In genomic region chr20:6055161-6055783, GRCh38 we compare ENCODE assay signal across 23 cellular contexts. TPM values are rescaled to one million over a fixed set of nuclear protein-coding genes. Genes with fewer than 3 reads are reported as not detected.
A peak's percentile ranks its signal among the peaks of the same experiment; 100 is the strongest.
DNase-seq lines count a peak whose midpoint lies in the region; ATAC-seq, FAIRE-seq and TF ChIP-seq lines count a peak whose summit lies in the region.
"Had no signal": no experiment of that assay in that cellular context is flagged by ENCODE, and none has a peak within 500 bp of the region (broad histone marks: within the 10 kb centered on the region; RNA-seq: fewer than 3 reads in every experiment).

No MANE protein-coding gene starts in this region.

- H3K27me3 ChIP-seq in DND-41 (ENCODE audit: insufficient read depth, low read length, poor library complexity) (no peaks in the 10 kb centered on the region), K562 (ENCODE audit: control insufficient read depth in 2 of 2, insufficient read depth in 2 of 2, low read length in 2 of 2) (no peaks in the 10 kb centered on the region)
- H3K27me3 ChIP-seq: body of pancreas had no signal

- WGBS in K562 (ENCODE audit: insufficient coverage, low coverage, missing lambda C conversion rate), result 39% methylated on average over 9 of the region's 10 CpGs
- 45 to 50% methylated on average over 5 to 6 of the region's 10 CpGs for WGBS in mesodermal cell (ENCODE audit: insufficient coverage in 2 of 2), 2 experiments

- POLR2A ChIA-PET in K562 (lab: Yijun Ruan, JAX), result no interaction called here

- TF ChIP-seq EP300 in K562 (IDR thresholded peaks at IDR 0.05; ENCODE audit: low read length), result no peak; the same call in 1 of the 2 replicates

- TF ChIP-seq RAD21 in K562 (CRISPR knock-in tag; conservative IDR thresholded peaks at IDR 0.05 in 1 of 2, IDR thresholded peaks at IDR 0.05 in 1 of 2), result no peak; a peak in 1 of 4 replicates

- DNase-seq in DND-41 (no peak), NCI-H226 (peak; percentile 70), K562 (ENCODE audit: extremely low read depth in 1 of 4, low spot score in 3 of 4) (peak; percentile 17 to 56 (median 27)), T-helper 9 cell (no peak), NCI-H2171 (lab: John Stamatoyannopoulos, UW) (no peak), MV-4-11 (lab: John Stamatoyannopoulos, UW) (no peak), NCI-H82 treated with DMSO at 0.1 percent for 48 hours (lab: John Stamatoyannopoulos, UW; ENCODE audit: unreplicated experiment) (no peak)
- DNase-seq: activated CD8-positive, alpha-beta memory T cell treated with anti-CD3 and anti-CD28 coated beads, Interleukin-2, amount 10 ng/mL, durations not matched to agents 7 days and 5 days; activated naive CD8-positive, alpha-beta T cell treated with anti-CD3 and anti-CD28 coated beads for 36 hours; body of pancreas; CD4-positive, CD25-positive, alpha-beta regulatory T cell; GOT3; left cardiac atrium; mucosa of descending colon; NCI-H1436; NCI-H526 treated with DMSO at 0.1 percent for 48 hours; stimulated activated naive CD4-positive, alpha-beta T cell; tibial artery had no signal

- H4K20me1 ChIP-seq in DND-41 (ENCODE audit: insufficient read depth, low read length), result no peaks in the 10 kb centered on the region; the same call in 1 of the 2 replicates
- no peaks in the 10 kb centered on the region for H4K20me1 ChIP-seq in K562 (replicated peaks; ENCODE audit: control insufficient read depth, insufficient read depth, low read length)

- no peaks in the 10 kb centered on the region for H3K9me1 ChIP-seq in K562 (ENCODE audit: control insufficient read depth, insufficient read depth, low read length)

- CTCF ChIA-PET in K562 (lab: Yijun Ruan, JAX; ENCODE audit: low intra/inter-chr PET ratio), result no interaction called here

- in situ Hi-C loops in K562 (cut with MboI), result no loop called here

- H3K9ac ChIP-seq in DND-41 (ENCODE audit: low read depth, low read length), result no peak overlapping the region
- 0 out of 4 replicates have a peak overlapping the region, but pooled peaks have one; percentile 17 to 56 for H3K9ac ChIP-seq in K562 (ENCODE audit: insufficient read depth in 1 of 2, low read depth in 2 of 2, low read length in 2 of 2)

- ATAC-seq in DND-41 (ENCODE audit: insufficient read depth, low read depth) (0 out of 3 replicates have a peak, but pooled peaks have one; percentile 40), K562 (peak; percentile 74)
- ATAC-seq: activated CD8-positive, alpha-beta memory T cell treated with anti-CD3 and anti-CD28 coated beads, Interleukin-2, amount 10 ng/mL, durations not matched to agents 7 days and 5 days; body of pancreas; mucosa of descending colon had no signal

- H3K79me2 ChIP-seq in DND-41 (ENCODE audit: insufficient read depth, low read length) (no peaks in the 10 kb centered on the region), K562 (ENCODE audit: control insufficient read depth, insufficient read depth, low read length) (no peaks in the 10 kb centered on the region)

- intact Hi-C loops in K562 (cut with micrococcal nuclease), result no loop called here

- H3K4me3 ChIP-seq in DND-41 (ENCODE audit: low read depth in 1 of 2, low read length in 2 of 2) (no peak overlapping the region), K562 (no peak overlapping the region), mesodermal cell (ENCODE audit: extremely low read depth, insufficient read depth, low read length, poor library complexity, severe bottlenecking) (no peak overlapping the region)
- H3K4me3 ChIP-seq: body of pancreas, coronary artery, mucosa of descending colon, tibial artery had no signal

- no peaks in the 10 kb centered on the region for H3K36me3 ChIP-seq in DND-41 (ENCODE audit: insufficient read depth, low read length)
- H3K36me3 ChIP-seq in K562 (ENCODE audit: control insufficient read depth, insufficient read depth, low read length), result no peaks in the 10 kb centered on the region
- H3K36me3 ChIP-seq in mesodermal cell (ENCODE audit: control insufficient read depth, insufficient read depth, low read length), result peaks cover 6% of the 10 kb centered on the region
- H3K36me3 ChIP-seq: neutrophil, tibial artery had no signal

- H2AFZ ChIP-seq in DND-41 (ENCODE audit: low read depth, low read length), result no peak overlapping the region
- H2AFZ ChIP-seq in K562 (ENCODE audit: low read depth, low read length), result peak overlapping the region; percentile 45; the same call in 1 of the 2 replicates

- H3K4me2 ChIP-seq in DND-41 (ENCODE audit: insufficient read depth, low read length) (no peak overlapping the region), K562 (ENCODE audit: insufficient read depth, low read length) (0 out of 2 replicates have a peak overlapping the region, but pooled peaks have one; percentile 43)

- TF ChIP-seq CTCF in DND-41 (IDR thresholded peaks at IDR 0.05; ENCODE audit: borderline replicate concordance, extremely low read depth, low read length, poor library complexity, severe bottlenecking) (no peak), K562 (IDR thresholded peaks at IDR 0.05 in 2 of 3, conservative IDR thresholded peaks at IDR 0.05 in 1 of 3; ENCODE audit: insufficient read depth in 2 of 3, low read depth in 1 of 3, low read length in 3 of 3) (no peak)

- H3K4me1 ChIP-seq in DND-41 (ENCODE audit: insufficient read depth, low read length) (no peaks in the 10 kb centered on the region), K562 (replicated peaks in 1 of 2; ENCODE audit: control insufficient read depth in 2 of 2, insufficient read depth in 2 of 2, low read length in 2 of 2) (peaks cover 7 to 18% of the 10 kb centered on the region in 2 experiments), mesodermal cell (ENCODE audit: control insufficient read depth, insufficient read depth, low read length, poor library complexity, severe bottlenecking) (peaks cover 46% of the 10 kb centered on the region)

- no peak for TF ChIP-seq POLR2A in K562 (conservative IDR thresholded peaks at IDR 0.05)

- BruUV-seq in K562 (replicated peaks; lab: Mats Ljungman, UMichigan), result TSS peak; percentile 76

- H3K27ac ChIP-seq in DND-41 (ENCODE audit: low read length) (no peak overlapping the region), K562 (ENCODE audit: extremely low read depth, low read depth, low read length) (no peak overlapping the region), mesodermal cell (ENCODE audit: low read depth, low read length, severe bottlenecking) (peak overlapping the region; percentile 96)
- H3K27ac ChIP-seq: coronary artery, neutrophil, tibial artery had no signal

- no peaks in the 10 kb centered on the region for H3K9me3 ChIP-seq in DND-41 (ENCODE audit: insufficient read depth, low read length, severe bottlenecking)
- no peaks in the 10 kb centered on the region for H3K9me3 ChIP-seq in K562 (replicated peaks; ENCODE audit: control insufficient read depth, insufficient read depth, low read depth, low read length)
- no peaks in the 10 kb centered on the region for H3K9me3 ChIP-seq in mesodermal cell (ENCODE audit: control insufficient read depth, low read length)
- H3K9me3 ChIP-seq: body of pancreas, mucosa of descending colon, neutrophil, tibial artery had no signal

- FAIRE-seq in K562 (lab: Jason Lieb, UNC), result peak; percentile 64
- FAIRE-seq: GM18507, HTR-8/SVneo had no signal

TF ChIP-seq in K562, 482 proteins besides CTCF, POLR2A, EP300 and RAD21 (continues in another document):
- TF ChIP-seq NCOA6 (IDR thresholded peaks at IDR 0.05) (no peak), HEY1 (CRISPR knock-in tag; IDR thresholded peaks at IDR 0.05; ENCODE audit: borderline replicate concordance) (no peak), NR2C2 (CRISPR knock-in tag; IDR thresholded peaks at IDR 0.05) (no peak), NR2C2 (tag; IDR thresholded peaks at IDR 0.05) (peak; percentile 48; the same call in 1 of the 2 replicates)

RNA-seq across cellular contexts. Expression of gene LRRN4, which starts 1.4 kb away (rescaled TPM):
- not detected in 2 replicates for total RNA-seq in K562 (2011; cell fraction: chromatin; rRNA removed; ENCODE audit: low replicate concordance)
- total RNA-seq in K562 (2011; cell fraction: nucleolus; rRNA removed), result not detected in 2 replicates
- not detected in 2 replicates for total RNA-seq in K562 (2011; cell fraction: nucleoplasm; rRNA removed)
- total RNA-seq in K562 (2014; rRNA removed) (not detected in 2 replicates), K562 (2014; rRNA removed; fragmentation: Illumina TruSeq; extraction: Trizol) (not detected in 2 replicates), K562 (2015; rRNA removed; fragmentation: Illumina TruSeq; extraction: Trizol) (not detected in 2 replicates), K562 (2021) (not detected in 2 replicates)
- polyA plus RNA-seq in K562 (2011; rRNA removed) (not detected in 2 replicates), K562 (2014; fragmentation: Illumina TruSeq; extraction: Trizol) (not detected in 2 replicates), K562 (2014; fragmentation: Nextera tagmentation; extraction: Ambion mirVana) (not detected), K562 (2014; rRNA removed) (not detected in 2 replicates)
- polyA plus RNA-seq in K562 (2011; cell fraction: cytosol; rRNA removed), result not detected in 2 replicates
- polyA plus RNA-seq in K562 (2011; cell fraction: nucleus; rRNA removed), result not detected in 2 replicates
- 0.04 TPM in 1 of 2 replicates, not detected in the other for polyA plus RNA-seq in K562 (2012)
- polyA minus RNA-seq in K562 (2011; rRNA and poly(A)+ RNA removed), result not detected in 2 replicates
- polyA minus RNA-seq in K562 (2011; cell fraction: cytosol; rRNA and poly(A)+ RNA removed), result not detected in 2 replicates
- not detected in 2 replicates for polyA minus RNA-seq in K562 (2011; cell fraction: nucleus; rRNA and poly(A)+ RNA removed)
- 34.4 TPM for polyA plus RNA-seq in mesodermal cell (2013, experiment 1 of 2)
- polyA plus RNA-seq in mesodermal cell (2013, experiment 2 of 2), result 33.8 TPM
- total RNA-seq: activated CD8-positive, alpha-beta memory T cell treated with anti-CD3 and anti-CD28 coated beads, Interleukin-2, amount 10 ng/mL, durations not matched to agents 7 days and 5 days; activated naive CD8-positive, alpha-beta T cell treated with anti-CD3 and anti-CD28 coated beads for 36 hours; CD4-positive, CD25-positive, alpha-beta regulatory T cell; mucosa of descending colon had no signal

RNA-seq across cellular contexts. Expression of gene CRLS1, which starts 49.3 kb away (rescaled TPM):
- 36.0 and 88.9 TPM in 2 replicates for total RNA-seq in K562 (2011; cell fraction: chromatin; rRNA removed; ENCODE audit: low replicate concordance)
- 19.5 and 24.9 TPM in 2 replicates for total RNA-seq in K562 (2011; cell fraction: nucleolus; rRNA removed)
- total RNA-seq in K562 (2011; cell fraction: nucleoplasm; rRNA removed), result 49.1 and 66.4 TPM in 2 replicates
- 28.3 and 28.9 TPM in 2 replicates for total RNA-seq in K562 (2014; rRNA removed)
- 74.1 and 81.4 TPM in 2 replicates for total RNA-seq in K562 (2014; rRNA removed; fragmentation: Illumina TruSeq; extraction: Trizol)
- 49.9 and 54.3 TPM in 2 replicates for total RNA-seq in K562 (2015; rRNA removed; fragmentation: Illumina TruSeq; extraction: Trizol)
- 46.7 and 47.8 TPM in 2 replicates for total RNA-seq in K562 (2021)
- polyA plus RNA-seq in K562 (2011; rRNA removed), result 149 and 195 TPM in 2 replicates
- 61.1 and 133 TPM in 2 replicates for polyA plus RNA-seq in K562 (2011; cell fraction: cytosol; rRNA removed)
- polyA plus RNA-seq in K562 (2011; cell fraction: nucleus; rRNA removed), result 40.1 and 97.3 TPM in 2 replicates
- 36.6 and 43.0 TPM in 2 replicates for polyA plus RNA-seq in K562 (2012)
- polyA plus RNA-seq in K562 (2014; fragmentation: Illumina TruSeq; extraction: Trizol), result 51.5 and 54.2 TPM in 2 replicates
- polyA plus RNA-seq in K562 (2014; fragmentation: Nextera tagmentation; extraction: Ambion mirVana), result 10 to 100 TPM; 10.9 to 15.1 TPM
- 54.7 and 57.6 TPM in 2 replicates for polyA plus RNA-seq in K562 (2014; rRNA removed)
- polyA minus RNA-seq in K562 (2011; rRNA and poly(A)+ RNA removed), result 87.3 and 128 TPM in 2 replicates
- 24.5 and 28.9 TPM in 2 replicates for polyA minus RNA-seq in K562 (2011; cell fraction: cytosol; rRNA and poly(A)+ RNA removed)
- 13.7 and 29.1 TPM in 2 replicates for polyA minus RNA-seq in K562 (2011; cell fraction: nucleus; rRNA and poly(A)+ RNA removed)
- 70.2 TPM for polyA plus RNA-seq in mesodermal cell (2013, experiment 1 of 2)
- 65.5 TPM for polyA plus RNA-seq in mesodermal cell (2013, experiment 2 of 2)

Comparison
In these comparisons a context has a peak if more than half of its experiments do, and no peak if none do; other contexts are left out.
1. DNase-seq: peak in NCI-H226 (single experiment) and K562 (4 of 4); none in DND-41 (single experiment), T-helper 9 cell (single experiment), NCI-H2171 (single experiment), MV-4-11 (single experiment) and NCI-H82 treated with DMSO at 0.1 percent for 48 hours (single experiment).